16 cellular contexts compared by ENCODE assay signal in genomic region chr1:169062152-169062551, GRCh38. TPM values are rescaled to one million over a fixed set of nuclear protein-coding genes. Genes with fewer than 3 reads are reported as not detected.
DNase-seq lines count a peak whose midpoint lies in the region; ATAC-seq and TF ChIP-seq lines count a peak whose summit lies in the region.
"Had no signal": no experiment of that assay in that cellular context is flagged by ENCODE, and none has a peak within 500 bp of the region (broad histone marks: within the 10 kb centered on the region; RNA-seq: fewer than 3 reads in every experiment).

No MANE protein-coding gene starts in this region.

- no peak for TF ChIP-seq CTCF in Calu3 (IDR thresholded peaks at IDR 0.05; ENCODE audit: unreplicated experiment)
- no peak for TF ChIP-seq CTCF in GM23338 (conservative IDR thresholded peaks at IDR 0.05; ENCODE audit: low read depth in 2 of 2)
- TF ChIP-seq CTCF in PC-9 (conservative IDR thresholded peaks at IDR 0.05): no peak
- no peak for TF ChIP-seq CTCF in esophagus muscularis mucosa (IDR thresholded peaks at IDR 0.05)
- no peak for TF ChIP-seq CTCF in mesothelial cell of epicardium (IDR thresholded peaks at IDR 0.05; ENCODE audit: unreplicated experiment)

- intact Hi-C loops in Calu3 (cut with micrococcal nuclease; ENCODE audit: unreplicated experiment): no loop called here
- intact Hi-C loops in PC-9 (cut with micrococcal nuclease; ENCODE audit: unreplicated experiment): loop anchor here (5.0 kb wide), 2 partner anchors 440 to 460 kb away; no protein-coding TSS in a partner anchor
- intact Hi-C loops in esophagus muscularis mucosa (cut with DNase I): no loop called here

- H3K9me2 ChIP-seq in GM23338 (ENCODE audit: insufficient read depth) (peaks cover 17% of the 10 kb centered on the region), PC-9 (ENCODE audit: insufficient read depth) (no peaks in the 10 kb centered on the region)

- H3K4me3 ChIP-seq in GM23338 (no peak overlapping the region), PC-9 (no peak overlapping the region), esophagus muscularis mucosa (no peak overlapping the region)
- H3K4me3 ChIP-seq: GM12878 had no signal

- BruUV-seq in Calu3 (replicated peaks; lab: Mats Ljungman, UMichigan) (no TSS peak), PC-9 (replicated peaks; lab: Mats Ljungman, UMichigan) (no TSS peak)

- no peak for DNase-seq in Calu3
- DNase-seq in GM23338 (ENCODE audit: low spot score): no peak
- DNase-seq in PC-9: no peak
- DNase-seq in esophagus muscularis mucosa (ENCODE audit: extremely low spot score): peak; percentile 39
- DNase-seq in GDM1 (lab: John Stamatoyannopoulos, UW): no peak
- DNase-seq in activated naive CD4-positive, alpha-beta T cell treated with anti-CD3 and anti-CD28 coated beads, Interleukin-2, amount 50 U/mL, for 16 hours: no peak
- DNase-seq in mesothelial cell of epicardium (ENCODE audit: low spot score in 2 of 2, unreplicated experiment in 2 of 2): no peak
- DNase-seq: C1 segment of cervical spinal cord; CD4-positive, alpha-beta memory T cell; COR-L47; DMS153; DND-41; H7; HCEC 1CT had no signal

- H3K27ac Mint-ChIP-seq in Calu3 (ENCODE audit: unreplicated experiment) (peak overlapping the region; percentile 42), GM23338 (no peak overlapping the region), mesothelial cell of epicardium (no peak overlapping the region)
- H3K27ac Mint-ChIP-seq: CD4-positive, alpha-beta memory T cell had no signal

- H3K27me3 ChIP-seq in GM23338 (ENCODE audit: insufficient read depth) (no peaks in the 10 kb centered on the region), PC-9 (ENCODE audit: insufficient read depth, low read depth) (no peaks in the 10 kb centered on the region), esophagus muscularis mucosa (no peaks in the 10 kb centered on the region)

- H3K79me2 ChIP-seq in GM23338 (replicated peaks; ENCODE audit: insufficient read depth) (no peaks in the 10 kb centered on the region), PC-9 (ENCODE audit: low read depth) (no peaks in the 10 kb centered on the region)

- H3K4me3 Mint-ChIP-seq in Calu3 (ENCODE audit: low read depth, unreplicated experiment): no peak overlapping the region
- no peak overlapping the region for H3K4me3 Mint-ChIP-seq in GM23338
- no peak overlapping the region for H3K4me3 Mint-ChIP-seq in mesothelial cell of epicardium
- H3K4me3 Mint-ChIP-seq: CD4-positive, alpha-beta memory T cell had no signal

- H3K4me1 ChIP-seq in GM23338 (ENCODE audit: insufficient read depth): no peaks in the 10 kb centered on the region
- peaks cover 49% of the 10 kb centered on the region for H3K4me1 ChIP-seq in PC-9 (replicated peaks; ENCODE audit: insufficient read depth)
- H3K4me1 ChIP-seq in esophagus muscularis mucosa: peaks cover 0 to 6% (median 0%) of the 10 kb centered on the region in 4 donors

- H3K9me3 Mint-ChIP-seq in Calu3 (ENCODE audit: low read depth, unreplicated experiment): peaks cover 3% of the 10 kb centered on the region
- H3K9me3 Mint-ChIP-seq in GM23338: peaks cover 4% of the 10 kb centered on the region
- H3K9me3 Mint-ChIP-seq in mesothelial cell of epicardium: peaks cover 23% of the 10 kb centered on the region

- ATAC-seq in GM23338: no peak
- no peak for ATAC-seq in GM19351 (IDR thresholded peaks at IDR 0.05; ENCODE audit: unreplicated experiment)
- ATAC-seq: GM12878 had no signal

- CTCF ChIA-PET in Calu3 (lab: Charles Lee) (no interaction called here), PC-9 (lab: Charles Lee) (no interaction called here)

- H3K4me2 ChIP-seq in GM23338 (no peak overlapping the region), PC-9 (peak overlapping the region; percentile 73)

- POLR2A ChIA-PET in PC-9 (lab: Charles Lee; ENCODE audit: unreplicated experiment): no interaction called here

- H3K27ac ChIP-seq in GM23338 (ENCODE audit: low read depth): no peak overlapping the region
- H3K27ac ChIP-seq in PC-9: peak overlapping the region; percentile 92
- H3K27ac ChIP-seq in esophagus muscularis mucosa (replicated peaks in 1 of 4): no peak overlapping the region

- no peaks in the 10 kb centered on the region for H3K27me3 Mint-ChIP-seq in Calu3 (ENCODE audit: unreplicated experiment)
- no peaks in the 10 kb centered on the region for H3K27me3 Mint-ChIP-seq in GM23338 (ENCODE audit: insufficient read depth, low read depth, poor library complexity)
- no peaks in the 10 kb centered on the region for H3K27me3 Mint-ChIP-seq in mesothelial cell of epicardium (ENCODE audit: low read depth)

- H3K36me3 Mint-ChIP-seq in Calu3 (ENCODE audit: insufficient read depth, unreplicated experiment) (no peaks in the 10 kb centered on the region), GM23338 (ENCODE audit: low read depth) (no peaks in the 10 kb centered on the region), mesothelial cell of epicardium (peaks cover under 1% of the 10 kb centered on the region)
- H3K36me3 Mint-ChIP-seq: CD4-positive, alpha-beta memory T cell had no signal

- no peak for TF ChIP-seq POLR2A in esophagus muscularis mucosa (IDR thresholded peaks at IDR 0.05; ENCODE audit: low read depth)

- no peak overlapping the region for H2AFZ ChIP-seq in GM23338
- 0 out of 2 replicates have a peak overlapping the region, but pooled peaks have one; percentile 30 for H2AFZ ChIP-seq in PC-9

- H3F3A ChIP-seq in GM23338 (replicated peaks; ENCODE audit: low read depth) (no peaks in the 10 kb centered on the region), PC-9 (ENCODE audit: insufficient read depth, low read depth) (peaks cover 43% of the 10 kb centered on the region)

- no peaks in the 10 kb centered on the region for H4K20me1 ChIP-seq in GM23338 (replicated peaks; ENCODE audit: insufficient read depth)
- no peaks in the 10 kb centered on the region for H4K20me1 ChIP-seq in PC-9 (ENCODE audit: insufficient read depth)

- H3K4me1 Mint-ChIP-seq in Calu3 (ENCODE audit: low read depth, unreplicated experiment): peaks cover 29% of the 10 kb centered on the region
- H3K4me1 Mint-ChIP-seq in GM23338: no peaks in the 10 kb centered on the region
- H3K4me1 Mint-ChIP-seq in mesothelial cell of epicardium: peaks cover 11% of the 10 kb centered on the region

- H3K36me3 ChIP-seq in GM23338 (ENCODE audit: insufficient read depth) (no peaks in the 10 kb centered on the region), PC-9 (ENCODE audit: low read depth) (no peaks in the 10 kb centered on the region), esophagus muscularis mucosa (no peaks in the 10 kb centered on the region)

- no peak for TF ChIP-seq EP300 in esophagus muscularis mucosa (IDR thresholded peaks at IDR 0.05)

- H3K9me3 ChIP-seq in PC-9 (ENCODE audit: insufficient read depth, low read depth) (peaks cover 4% of the 10 kb centered on the region; the same call in 1 of the 2 replicates), esophagus muscularis mucosa (peaks cover 0 to 14% (median 2%) of the 10 kb centered on the region in 4 donors)

TF ChIP-seq in GM23338, 12 proteins besides CTCF, POLR2A, EP300 and RAD21:
- TF ChIP-seq CREB1 (CRISPR knock-in tag; IDR thresholded peaks at IDR 0.05; ENCODE audit: low read depth) (no peak), ZNF331 (CRISPR knock-in tag; IDR thresholded peaks at IDR 0.05; ENCODE audit: low read depth) (peak; percentile 94)
TF ChIP-seq in GM23338: peak in this region for 1.

RNA-seq across cellular contexts. Expression of gene ATP1B1, which starts 44.3 kb away (rescaled TPM):
- total RNA-seq in Calu3 (2022) (621 and 626 TPM in 2 replicates), PC-9 (2021) (110 and 113 TPM in 2 replicates), esophagus muscularis mucosa (10 to 100 TPM; 69.4 to 88.6 (median 78.3) TPM), mesothelial cell of epicardium (76.4 to 81.7 TPM (median 81.4 TPM) in 3 replicates)
- 48.9 and 51.0 TPM in 2 replicates for total RNA-seq in GM23338 (2014; rRNA removed; shearing (Covaris generic))
- polyA plus RNA-seq in GM23338 (2016; fragmentation: Nextera tagmentation; extraction: Ambion mirVana): 69.2 and 73.4 TPM in 2 replicates
